Comparison of ENCODE assay signal across 8 cellular contexts in the genomic region with DNA sequence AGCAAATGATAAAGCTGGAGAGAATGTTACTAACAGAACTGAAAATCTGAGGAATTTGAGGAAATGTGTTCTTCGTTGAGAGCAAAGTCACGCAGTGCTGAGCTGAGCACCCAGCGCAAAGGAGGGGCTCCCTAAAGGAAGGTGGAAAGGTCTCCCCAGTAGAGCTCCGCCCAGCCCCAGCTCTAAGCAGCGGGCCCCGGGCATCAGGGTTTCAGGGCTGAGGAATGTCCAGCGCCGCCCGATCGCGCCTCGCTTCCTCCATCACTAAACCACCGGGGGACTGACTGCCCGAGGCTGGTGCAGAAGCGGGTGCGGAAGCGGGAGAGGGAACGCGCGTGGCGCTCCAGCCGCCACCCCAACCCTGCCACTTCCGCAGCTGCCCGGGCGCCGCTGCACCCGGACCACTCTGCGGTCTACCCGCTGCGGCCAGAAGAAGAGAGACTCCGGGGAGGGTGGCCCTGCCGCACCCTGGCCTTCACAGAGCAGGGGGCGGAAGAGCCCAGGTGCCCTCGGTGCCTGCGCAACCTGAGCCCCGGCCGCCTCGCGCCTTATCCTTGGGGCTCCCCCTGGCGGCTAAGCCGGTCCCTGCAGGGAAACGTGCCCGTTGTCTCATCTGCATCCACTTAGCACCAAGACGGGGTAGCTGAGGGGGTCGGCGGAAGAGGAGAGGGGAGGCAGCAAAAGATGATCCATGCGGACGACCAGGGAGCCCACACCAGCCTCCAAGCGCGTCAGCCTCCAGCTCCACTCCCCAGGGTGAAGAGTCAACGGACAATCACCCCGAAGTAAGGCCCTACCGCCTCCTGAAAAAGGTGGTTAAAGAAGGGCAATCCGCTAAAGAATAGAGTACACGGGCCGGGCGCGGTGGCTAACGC. TPM values are rescaled to one million over a fixed set of nuclear protein-coding genes. Genes with fewer than 3 reads are reported as not detected.
A peak's percentile ranks its signal among the peaks of the same experiment; 100 is the strongest.
DNase-seq lines count a peak whose midpoint lies in the region; ATAC-seq and TF ChIP-seq lines count a peak whose summit lies in the region.

No MANE protein-coding gene starts in this region.

- H3K9me3 Mint-ChIP-seq in activated CD4-positive, alpha-beta memory T cell treated with anti-CD3 and anti-CD28 coated beads for 36 hours: no peaks in the 10 kb centered on the region

- DNase-seq in ACHN (peak; percentile 78), NCI-H510A treated with DMSO at 0.1 percent for 48 hours (lab: John Stamatoyannopoulos, UW) (peak; percentile 77), lung (ENCODE audit: low spot score) (peak; percentile 88)
- peak; percentile 95 for DNase-seq in activated CD4-positive, alpha-beta memory T cell treated with anti-CD3 and anti-CD28 coated beads for 36 hours
- peak; percentile 89 to 94 (median 93) for DNase-seq in stimulated activated CD4-positive, alpha-beta T cell treated with anti-CD3 and anti-CD28 coated beads, TNF-alpha, amount 100 ng/mL, for 24 hours (ENCODE audit: low read depth in 3 of 3)

- CTCF ChIA-PET in activated CD4-positive, alpha-beta memory T cell treated with anti-CD3 and anti-CD28 coated beads for 36 hours (lab: Charles Lee): interaction anchor here (0.6 to 9.5 kb wide), 71 partner anchors 8 to 304 kb away, joined by 3 to 245 read pairs (median 5); a partner anchor contains a TSS

- H3K9ac ChIP-seq in duodenal mucosa (ENCODE audit: low read depth in 1 of 2, low read length in 2 of 2): peak overlapping the region; percentile 8 to 63

- peak; percentile 88 for TF ChIP-seq CTCF in lung (IDR thresholded peaks at IDR 0.05; ENCODE audit: control extremely low read depth, extremely low read depth)

- POLR2A ChIA-PET in activated CD4-positive, alpha-beta memory T cell treated with anti-CD3 and anti-CD28 coated beads for 36 hours (lab: Charles Lee): interaction anchor here (0.5 to 2.0 kb wide), 9 partner anchors 57 to 134 kb away, joined by 3 to 6 read pairs (median 3); a partner anchor contains a TSS

- H3K36me3 ChIP-seq in duodenal mucosa (ENCODE audit: control insufficient read depth in 1 of 2, insufficient read depth in 2 of 2, low read length in 2 of 2) (no peaks in the 10 kb centered on the region), lung (ENCODE audit: control insufficient read depth in 2 of 2, insufficient read depth in 2 of 2, low read length in 2 of 2) (no peaks in the 10 kb centered on the region)

- H3K27ac ChIP-seq in duodenal mucosa (ENCODE audit: low read depth, low read length): no peak overlapping the region
- peak overlapping the region in 1 of 2 donors; percentile 78 for H3K27ac ChIP-seq in lung (ENCODE audit: low read depth in 1 of 2, low read length in 1 of 2)

- intact Hi-C loops in activated CD4-positive, alpha-beta memory T cell treated with anti-CD3 and anti-CD28 coated beads for 36 hours (cut with micrococcal nuclease): loop anchor here (1.0 to 5.0 kb wide), 6 partner anchors 35 to 247 kb away; a partner anchor contains a TSS

- peak overlapping the region; percentile 51 for H3K4me3 Mint-ChIP-seq in activated CD4-positive, alpha-beta memory T cell treated with anti-CD3 and anti-CD28 coated beads for 36 hours

- peaks cover 22% of the 10 kb centered on the region for H3K4me1 Mint-ChIP-seq in activated CD4-positive, alpha-beta memory T cell treated with anti-CD3 and anti-CD28 coated beads for 36 hours (ENCODE audit: low read depth)

- WGBS in lung, 2 donors: 2% methylated on average over 59 of the region's 59 CpGs

- H3K4me3 ChIP-seq in duodenal mucosa (ENCODE audit: low read depth in 1 of 2, low read length in 2 of 2) (peak overlapping the region; percentile 69 to 71), lung (peak overlapping the region; percentile 52)

- peaks cover under 1% of the 10 kb centered on the region for H3K27me3 Mint-ChIP-seq in activated CD4-positive, alpha-beta memory T cell treated with anti-CD3 and anti-CD28 coated beads for 36 hours

- ATAC-seq in GM18511 (IDR thresholded peaks at IDR 0.05; ENCODE audit: unreplicated experiment) (peak; percentile 70), HG03139 (IDR thresholded peaks at IDR 0.05; ENCODE audit: unreplicated experiment) (peak; percentile 67), lung (ENCODE audit: insufficient read depth, low FRiP score) (peak; percentile 91)

- peaks cover 0 to 3% of the 10 kb centered on the region in 2 donors for H3K4me1 ChIP-seq in duodenal mucosa (ENCODE audit: control insufficient read depth in 1 of 2, insufficient read depth in 2 of 2, low read length in 2 of 2)
- no peaks in the 10 kb centered on the region for H3K4me1 ChIP-seq in lung (ENCODE audit: control insufficient read depth in 2 of 2, insufficient read depth in 2 of 2, low read length in 2 of 2)

- H3K27ac Mint-ChIP-seq in activated CD4-positive, alpha-beta memory T cell treated with anti-CD3 and anti-CD28 coated beads for 36 hours: peak overlapping the region; percentile 66

- H3K27me3 ChIP-seq in duodenal mucosa (ENCODE audit: control insufficient read depth in 1 of 2, insufficient read depth in 2 of 2, low read length in 2 of 2) (peaks cover 0 to 3% of the 10 kb centered on the region in 2 donors), lung (ENCODE audit: control insufficient read depth, insufficient read depth) (no peaks in the 10 kb centered on the region)

- no peaks in the 10 kb centered on the region for H3K36me3 Mint-ChIP-seq in activated CD4-positive, alpha-beta memory T cell treated with anti-CD3 and anti-CD28 coated beads for 36 hours

- H3K9me3 ChIP-seq in duodenal mucosa (ENCODE audit: control insufficient read depth in 1 of 2, low read length in 2 of 2) (no peaks in the 10 kb centered on the region), lung (ENCODE audit: control insufficient read depth in 2 of 2, insufficient read depth in 1 of 2, low read length in 1 of 2) (no peaks in the 10 kb centered on the region)

- in situ Hi-C loops in ACHN (cut with HindIII; ENCODE audit: low pct_ligation_motif_present, low pct_unique_long_range_greater_than_20kb, low sequenced_read_pairs): no loop called here

RNA-seq across cellular contexts. Expression of a gene that starts 12.4 kb away (rescaled TPM):
- not detected for total RNA-seq in activated CD4-positive, alpha-beta memory T cell treated with anti-CD3 and anti-CD28 coated beads for 36 hours
- 1 to 10 TPM in 1 of 2 donors, under 1 TPM in 1; 0.20 to 1.8 TPM for total RNA-seq in lung
- under 1 TPM; 0.27 to 0.51 TPM for polyA plus RNA-seq in lung

RNA-seq across cellular contexts. Expression of a gene that starts 48.8 kb away (rescaled TPM):
- total RNA-seq in activated CD4-positive, alpha-beta memory T cell treated with anti-CD3 and anti-CD28 coated beads for 36 hours: not detected
- 100 to 1,000 TPM in 1 of 2 donors, 1 to 10 TPM in 1; 3.4 to 135 TPM for total RNA-seq in lung
- polyA plus RNA-seq in lung: 10 to 100 TPM; 64.9 to 82.7 TPM

RNA-seq across cellular contexts. Expression of a gene that starts 58.0 kb away (rescaled TPM):
- total RNA-seq in activated CD4-positive, alpha-beta memory T cell treated with anti-CD3 and anti-CD28 coated beads for 36 hours: 10 to 100 TPM; 45.9 to 50.1 TPM
- total RNA-seq in lung: 10 to 100 TPM; 60.2 to 72.0 TPM
- polyA plus RNA-seq in lung: 10 to 100 TPM; 42.7 to 74.1 TPM

RNA-seq across cellular contexts. Expression of a gene that starts 58.3 kb away (rescaled TPM):
- 100 to 1,000 TPM; 197 to 201 TPM for total RNA-seq in activated CD4-positive, alpha-beta memory T cell treated with anti-CD3 and anti-CD28 coated beads for 36 hours
- 100 to 1,000 TPM in 1 of 2 donors, 10 to 100 TPM in 1; 58.9 to 158 TPM for total RNA-seq in lung
- 100 to 1,000 TPM; 172 to 213 TPM for polyA plus RNA-seq in lung

Comparison
In these comparisons a context has a peak if more than half of its experiments do, and no peak if none do; other contexts are left out.
1. RNA of a gene that starts 48.8 kb away (total RNA-seq): 3.4 to 135 TPM in lung; not detected in activated CD4-positive, alpha-beta memory T cell treated with anti-CD3 and anti-CD28 coated beads for 36 hours; every median in the first group is over 4 times any median in the second.
2. Peak in every context shown above with its lines, with median percentiles within 50 percentile points of each other: DNase-seq and ATAC-seq.